ENCODE assay signal across 10 cellular contexts in genomic region chr5:14202462-14202861, GRCh38. TPM values are rescaled to one million over a fixed set of nuclear protein-coding genes. Genes with fewer than 3 reads are reported as not detected.
DNase-seq lines count a peak whose midpoint lies in the region; ATAC-seq lines count a peak whose summit lies in the region.
"Had no signal": no experiment of that assay in that cellular context is flagged by ENCODE, and none has a peak within 500 bp of the region (broad histone marks: within the 10 kb centered on the region; RNA-seq: fewer than 3 reads in every experiment).

No MANE protein-coding gene starts in this region.

- H3K36me3 Mint-ChIP-seq in dendritic cell treated with granulocyte-macrophage colony-stimulating factor and Interleukin-4, amounts not matched to agents 40 ng/mL and 50 ng/mL, for 4 days (ENCODE audit: low read depth), result no peaks in the 10 kb centered on the region
- no peaks in the 10 kb centered on the region for H3K36me3 Mint-ChIP-seq in activated naive CD4-positive, alpha-beta T cell treated with anti-CD3 and anti-CD28 coated beads, Interleukin-2, amount 50 U/mL, for 72 hours

- no peaks in the 10 kb centered on the region for H3K27me3 Mint-ChIP-seq in dendritic cell treated with granulocyte-macrophage colony-stimulating factor and Interleukin-4, amounts not matched to agents 40 ng/mL and 50 ng/mL, for 4 days

- peaks cover 45% of the 10 kb centered on the region for H3K4me1 Mint-ChIP-seq in dendritic cell treated with granulocyte-macrophage colony-stimulating factor and Interleukin-4, amounts not matched to agents 40 ng/mL and 50 ng/mL, for 4 days (ENCODE audit: low read depth)

- ATAC-seq in GM18873 (IDR thresholded peaks at IDR 0.05; ENCODE audit: low FRiP score, unreplicated experiment) (peak; percentile 39), left lobe of liver (no peak)
- no peak for ATAC-seq in activated naive CD4-positive, alpha-beta T cell treated with anti-CD3 and anti-CD28 coated beads, Interleukin-2, amount 50 U/mL, for 72 hours
- ATAC-seq: esophagus mucosa had no signal

- DNase-seq in NOMO-1 (lab: John Stamatoyannopoulos, UW; ENCODE audit: unreplicated experiment in 2 of 2) (peak; percentile 89 to 92), renal cortical epithelial cell (ENCODE audit: low read depth) (peak; percentile 48), AML-193 (lab: John Stamatoyannopoulos, UW) (no peak), T-helper 1 cell (no peak), left lobe of liver (ENCODE audit: low spot score) (no peak)
- DNase-seq in activated naive CD4-positive, alpha-beta T cell treated with anti-CD3 and anti-CD28 coated beads, Interleukin-2, amount 50 U/mL, for 72 hours (ENCODE audit: low spot score in 2 of 2), result no peak
- DNase-seq: activated naive CD4-positive, alpha-beta T cell treated with anti-CD3 and anti-CD28 coated beads for 36 hours had no signal

- intact Hi-C loops in dendritic cell treated with granulocyte-macrophage colony-stimulating factor and Interleukin-4, amounts not matched to agents 40 ng/mL and 50 ng/mL, for 4 days (cut with micrococcal nuclease), result loop anchor here (10.0 kb wide), 1 partner anchor 62 kb away; no protein-coding TSS in a partner anchor

- peak overlapping the region; percentile 75 for H3K27ac Mint-ChIP-seq in dendritic cell treated with granulocyte-macrophage colony-stimulating factor and Interleukin-4, amounts not matched to agents 40 ng/mL and 50 ng/mL, for 4 days
- no peak overlapping the region for H3K27ac Mint-ChIP-seq in activated naive CD4-positive, alpha-beta T cell treated with anti-CD3 and anti-CD28 coated beads, Interleukin-2, amount 50 U/mL, for 72 hours
- H3K27ac Mint-ChIP-seq: activated naive CD4-positive, alpha-beta T cell treated with anti-CD3 and anti-CD28 coated beads for 36 hours had no signal

- no peak overlapping the region for H3K4me3 Mint-ChIP-seq in dendritic cell treated with granulocyte-macrophage colony-stimulating factor and Interleukin-4, amounts not matched to agents 40 ng/mL and 50 ng/mL, for 4 days
- H3K4me3 Mint-ChIP-seq: activated naive CD4-positive, alpha-beta T cell treated with anti-CD3 and anti-CD28 coated beads for 36 hours had no signal

- no peaks in the 10 kb centered on the region for H3K9me3 Mint-ChIP-seq in dendritic cell treated with granulocyte-macrophage colony-stimulating factor and Interleukin-4, amounts not matched to agents 40 ng/mL and 50 ng/mL, for 4 days
- H3K9me3 Mint-ChIP-seq in activated naive CD4-positive, alpha-beta T cell treated with anti-CD3 and anti-CD28 coated beads, Interleukin-2, amount 50 U/mL, for 72 hours, result no peaks in the 10 kb centered on the region
- H3K9me3 Mint-ChIP-seq: activated naive CD4-positive, alpha-beta T cell treated with anti-CD3 and anti-CD28 coated beads for 36 hours had no signal

RNA-seq across cellular contexts. Expression of gene TRIO, which starts 59.3 kb away (rescaled TPM):
- total RNA-seq in renal cortical epithelial cell (205 and 408 TPM in 2 replicates), left lobe of liver (34.9 TPM)
- 10 to 100 TPM; 13.3 to 18.2 TPM for total RNA-seq in activated naive CD4-positive, alpha-beta T cell treated with anti-CD3 and anti-CD28 coated beads, Interleukin-2, amount 50 U/mL, for 72 hours

Comparison
In these comparisons a context has a peak if more than half of its experiments do, and no peak if none do; other contexts are left out.
1. DNase-seq: peak in NOMO-1 (2 of 2) and renal cortical epithelial cell (single experiment); none in AML-193 (0 of 2), T-helper 1 cell (0 of 5), left lobe of liver (single experiment) and activated naive CD4-positive, alpha-beta T cell treated with anti-CD3 and anti-CD28 coated beads, Interleukin-2, amount 50 U/mL, for 72 hours (0 of 2).